Comparison of ENCODE assay signal across 8 cellular contexts in the genomic region with DNA sequence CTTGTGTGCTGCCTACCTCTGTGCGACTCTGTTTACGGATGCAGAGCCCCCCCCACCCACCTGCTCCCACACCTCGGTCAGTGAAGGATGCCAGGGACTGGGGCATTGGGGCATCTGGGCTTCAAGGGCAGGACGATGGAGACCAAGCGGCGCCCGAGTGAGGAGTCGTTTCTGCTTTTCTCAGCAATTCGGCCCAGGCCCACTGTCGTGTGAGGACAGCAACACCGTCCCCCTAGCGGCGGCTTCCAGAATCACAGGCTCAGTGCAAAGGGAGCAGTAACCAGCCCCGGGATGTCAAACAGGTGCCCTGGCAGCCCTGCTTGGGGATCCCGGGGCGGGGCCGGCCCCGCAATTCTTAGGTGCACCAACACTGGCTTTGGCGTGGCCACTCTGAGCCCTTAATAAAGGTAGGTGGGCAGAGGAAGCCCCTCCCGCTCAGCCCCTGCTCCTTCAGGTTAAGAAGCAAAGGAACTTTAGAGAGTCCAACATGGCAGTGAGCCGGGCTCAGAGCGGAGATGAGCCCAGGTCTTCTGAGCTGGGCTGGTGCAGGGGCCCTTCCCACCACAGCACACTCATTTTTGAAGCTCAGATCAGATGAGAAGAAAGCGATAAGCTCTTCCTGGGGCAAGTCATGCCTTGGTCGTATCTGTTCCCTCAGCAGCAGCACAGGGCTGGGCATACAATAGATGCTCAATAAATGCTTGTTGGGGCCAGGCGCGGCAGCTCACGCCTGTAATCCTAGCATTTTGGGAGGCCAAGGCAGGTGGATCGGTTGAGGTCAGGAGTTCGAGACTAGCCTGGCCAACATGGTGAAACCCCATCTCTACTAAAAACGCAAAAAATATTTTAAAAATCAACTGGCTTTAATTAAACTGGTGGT. TPM values are rescaled to one million over a fixed set of nuclear protein-coding genes. Genes with fewer than 3 reads are reported as not detected.
A peak's percentile ranks its signal among the peaks of the same experiment; 100 is the strongest.
DNase-seq lines count a peak whose midpoint lies in the region; ATAC-seq, FAIRE-seq and TF ChIP-seq lines count a peak whose summit lies in the region.

No MANE protein-coding gene starts in this region.

- POLR2A ChIA-PET in PC-3 (lab: Charles Lee; ENCODE audit: unreplicated experiment) = no interaction called here

- no peaks in the 10 kb centered on the region for H3K4me1 ChIP-seq in PC-3 (ENCODE audit: insufficient read depth, low read length)
- peaks cover 6% of the 10 kb centered on the region for H3K4me1 ChIP-seq in neural progenitor cell

- no TSS peak for BruUV-seq in PC-3 (replicated peaks; lab: Mats Ljungman, UMichigan)

- CTCF ChIA-PET in PC-3 (lab: Charles Lee) = interaction anchor here (0.6 kb wide), 1 partner anchor 17 kb away, joined by 3 read pairs; no protein-coding TSS in a partner anchor

- DNase-seq in HUDEP-2 (lab: John Stamatoyannopoulos, UW; ENCODE audit: unreplicated experiment in 76 of 76) (peak in 60 of 76 experiments; percentile 7 to 79 (median 43)), PC-3 (peak; percentile 85), fibroblast of pulmonary artery (ENCODE audit: low read depth) (peak; percentile 71), neural progenitor cell (ENCODE audit: low spot score) (peak; percentile 90), stromal cell of bone marrow (ENCODE audit: low read depth) (peak; percentile 21)
- DNase-seq in activated T-cell treated with anti-CD3 and anti-CD28 coated beads, Interleukin-2, amount 50 U/mL, for 4 hours = peak; percentile 79

- H3K9me2 ChIP-seq in PC-3 (replicated peaks; ENCODE audit: low read length) = no peaks in the 10 kb centered on the region

- H3K4me3 ChIP-seq in PC-3 (ENCODE audit: low read length) = no peak overlapping the region; the same call in 1 of the 2 replicates
- no peak overlapping the region for H3K4me3 ChIP-seq in fibroblast of pulmonary artery (replicated peaks; ENCODE audit: low read depth, low read length)
- H3K4me3 ChIP-seq in neural progenitor cell = no peak overlapping the region

- H2AFZ ChIP-seq in PC-3 (ENCODE audit: low read length) (peak overlapping the region; percentile 66), neural progenitor cell (replicated peaks) (peak overlapping the region; percentile 83)

- no peaks in the 10 kb centered on the region for H3K9me3 Mint-ChIP-seq in activated T-cell treated with anti-CD3 and anti-CD28 coated beads, Interleukin-2, amount 50 U/mL, for 4 hours
- H3K9me3 Mint-ChIP-seq in neural progenitor cell = no peaks in the 10 kb centered on the region

- no peaks in the 10 kb centered on the region for H3K9me3 ChIP-seq in PC-3 (ENCODE audit: low read length)
- H3K9me3 ChIP-seq in neural progenitor cell (ENCODE audit: low read depth) = no peaks in the 10 kb centered on the region

- H3K9ac ChIP-seq in PC-3 (ENCODE audit: low read length) = no peak overlapping the region
- H3K9ac ChIP-seq in neural progenitor cell = no peak overlapping the region

- H3F3A ChIP-seq in PC-3 (ENCODE audit: low read length, unreplicated experiment) = no peaks in the 10 kb centered on the region
- peaks cover 8% of the 10 kb centered on the region for H3F3A ChIP-seq in neural progenitor cell (ENCODE audit: low read depth)

- H3K79me2 ChIP-seq in PC-3 (ENCODE audit: low read length) (no peaks in the 10 kb centered on the region), neural progenitor cell (ENCODE audit: low read depth) (no peaks in the 10 kb centered on the region)

- ATAC-seq in PC-3 (peak; percentile 99), HG02623 (IDR thresholded peaks at IDR 0.05; ENCODE audit: unreplicated experiment) (no peak)
- ATAC-seq in activated T-cell treated with anti-CD3 and anti-CD28 coated beads, Interleukin-2, amount 50 U/mL, for 4 hours = peak; percentile 89 to 91

- H3K27me3 ChIP-seq in PC-3 (ENCODE audit: low read length) (no peaks in the 10 kb centered on the region), neural progenitor cell (peaks cover 4% of the 10 kb centered on the region)

- peaks cover 10% of the 10 kb centered on the region for H3K4me1 Mint-ChIP-seq in activated T-cell treated with anti-CD3 and anti-CD28 coated beads, Interleukin-2, amount 50 U/mL, for 4 hours (ENCODE audit: low read depth)
- peaks cover 19% of the 10 kb centered on the region for H3K4me1 Mint-ChIP-seq in neural progenitor cell

- FAIRE-seq in G401.6 (lab: Jason Lieb, UNC) = peak; percentile 19

- H3K4me2 ChIP-seq in PC-3 (ENCODE audit: low read length) (peak overlapping the region; percentile 64), neural progenitor cell (peak overlapping the region; percentile 69)

- no peak overlapping the region for H3K4me3 Mint-ChIP-seq in activated T-cell treated with anti-CD3 and anti-CD28 coated beads, Interleukin-2, amount 50 U/mL, for 4 hours
- peak overlapping the region; percentile 55 for H3K4me3 Mint-ChIP-seq in neural progenitor cell

- H3K36me3 ChIP-seq in PC-3 (ENCODE audit: low read depth, low read length) (no peaks in the 10 kb centered on the region), neural progenitor cell (no peaks in the 10 kb centered on the region)

- peaks cover 21% of the 10 kb centered on the region for H3K27me3 Mint-ChIP-seq in activated T-cell treated with anti-CD3 and anti-CD28 coated beads, Interleukin-2, amount 50 U/mL, for 4 hours (ENCODE audit: low read depth)
- H3K27me3 Mint-ChIP-seq in neural progenitor cell (ENCODE audit: insufficient read depth, low read depth) = peaks cover 16% of the 10 kb centered on the region

- no peaks in the 10 kb centered on the region for H3K36me3 Mint-ChIP-seq in activated T-cell treated with anti-CD3 and anti-CD28 coated beads, Interleukin-2, amount 50 U/mL, for 4 hours (ENCODE audit: insufficient read depth)
- no peaks in the 10 kb centered on the region for H3K36me3 Mint-ChIP-seq in neural progenitor cell

- H3K27ac Mint-ChIP-seq in neural progenitor cell = no peak overlapping the region

- TF ChIP-seq CTCF in PC-3 (conservative IDR thresholded peaks at IDR 0.05; ENCODE audit: low read depth, low read length) (peak; percentile 85), fibroblast of pulmonary artery (IDR thresholded peaks at IDR 0.05; ENCODE audit: low read length, missing control alignments) (peak; percentile 76), neural progenitor cell (IDR thresholded peaks at IDR 0.05) (peak; percentile 86)

- intact Hi-C loops in PC-3 (cut with micrococcal nuclease) = loop anchor here (10.0 kb wide), 1 partner anchor 446 kb away; no protein-coding TSS in a partner anchor

- H4K20me1 ChIP-seq in PC-3 (ENCODE audit: low read length) (no peaks in the 10 kb centered on the region), neural progenitor cell (ENCODE audit: low read depth) (no peaks in the 10 kb centered on the region)

- no peak overlapping the region for H3K27ac ChIP-seq in PC-3 (ENCODE audit: low read length)
- no peak overlapping the region for H3K27ac ChIP-seq in neural progenitor cell

RNA-seq across cellular contexts. Expression of gene TARDBP, which starts 51.3 kb away (rescaled TPM):
- total RNA-seq in PC-3 (2014; rRNA removed) (78.5 and 102 TPM in 2 replicates), neural progenitor cell (ENCODE audit: low replicate concordance) (170 and 202 TPM in 2 replicates)
- total RNA-seq in activated T-cell treated with anti-CD3 and anti-CD28 coated beads, Interleukin-2, amount 50 U/mL, for 4 hours = 100 to 1,000 TPM; 196 to 208 (median 201) TPM

Comparison
In these comparisons a context has a peak if more than half of its experiments do, and no peak if none do; other contexts are left out.
1. DNase-seq: peak in every context shown above with its lines; median percentile 90 in neural progenitor cell; 85 in PC-3; 79 in activated T-cell treated with anti-CD3 and anti-CD28 coated beads, Interleukin-2, amount 50 U/mL, for 4 hours; 71 in fibroblast of pulmonary artery; 43 in HUDEP-2; 21 in stromal cell of bone marrow.